Comparison of ENCODE assay signal across 11 cellular contexts in the genomic region with DNA sequence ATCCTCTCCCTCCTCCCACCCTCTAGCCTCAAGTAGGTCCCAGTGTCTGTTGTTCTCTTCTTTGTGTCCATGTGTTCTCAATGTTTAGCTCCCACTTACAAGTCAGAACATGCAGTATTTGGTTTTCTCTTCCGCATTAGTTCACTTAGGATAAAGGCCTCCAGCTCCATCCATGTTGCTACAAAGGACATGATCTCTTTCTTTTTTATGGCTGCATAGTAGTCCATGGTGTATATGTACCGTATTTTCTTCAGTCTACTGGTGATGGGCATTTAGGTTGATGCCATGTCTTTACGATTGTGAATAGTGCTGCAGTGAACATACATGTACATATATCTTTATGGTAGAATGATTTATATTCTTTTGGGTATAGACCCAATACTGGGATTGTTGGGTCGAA. TPM values are rescaled to one million over a fixed set of nuclear protein-coding genes. Genes with fewer than 3 reads are reported as not detected.
DNase-seq lines count a peak whose midpoint lies in the region; ATAC-seq and TF ChIP-seq lines count a peak whose summit lies in the region.
"Had no signal": no experiment of that assay in that cellular context is flagged by ENCODE, and none has a peak within 500 bp of the region (broad histone marks: within the 10 kb centered on the region; RNA-seq: fewer than 3 reads in every experiment).

No MANE protein-coding gene starts in this region.

- peaks cover 37% of the 10 kb centered on the region for H3K4me1 Mint-ChIP-seq in activated CD8-positive, alpha-beta T cell treated with anti-CD3 and anti-CD28 coated beads, Interleukin-2, amount 10 ng/mL, durations not matched to agents 7 days and 5 days (ENCODE audit: low read depth)

- H3K4me3 ChIP-seq in cardiac muscle cell: peak overlapping the region; percentile 90
- peak overlapping the region; percentile 75 to 86 for H3K4me3 ChIP-seq in left lung
- peak overlapping the region; percentile 77 for H3K4me3 ChIP-seq in thoracic aorta

- H3K36me3 ChIP-seq in cardiac muscle cell (peaks cover 3% of the 10 kb centered on the region), left lung (peaks cover 0 to 8% of the 10 kb centered on the region in 2 donors), thoracic aorta (no peaks in the 10 kb centered on the region)

- no peaks in the 10 kb centered on the region for H3K9me3 Mint-ChIP-seq in activated CD8-positive, alpha-beta T cell treated with anti-CD3 and anti-CD28 coated beads, Interleukin-2, amount 10 ng/mL, durations not matched to agents 7 days and 5 days (ENCODE audit: insufficient read depth)

- intact Hi-C loops in Right ventricle myocardium superior (cut with DNase I): loop anchor here (5.0 to 10.0 kb wide), 2 partner anchors 40 to 273 kb away; no protein-coding TSS in a partner anchor
- intact Hi-C loops in left lung (cut with DNase I): loop anchor here in 1 of 2 donors (10.0 kb wide), 1 partner anchor 183 kb away; no protein-coding TSS in a partner anchor
- intact Hi-C loops in sciatic nerve (cut with DNase I): loop anchor here (5.0 kb wide), 1 partner anchor 180 kb away; no protein-coding TSS in a partner anchor

- DNase-seq in cardiac muscle cell (ENCODE audit: low read depth in 1 of 2, low spot score in 1 of 2): no peak
- DNase-seq in Right ventricle myocardium superior: no peak
- DNase-seq in activated CD8-positive, alpha-beta T cell treated with anti-CD3 and anti-CD28 coated beads, Interleukin-2, amount 10 ng/mL, durations not matched to agents 7 days and 5 days: no peak
- no peak for DNase-seq in left lung
- DNase-seq in thoracic aorta (ENCODE audit: low spot score): no peak
- DNase-seq in anterior cingulate cortex (lab: John Stamatoyannopoulos, UW): no peak
- DNase-seq in omental fat pad (ENCODE audit: low spot score): no peak
- DNase-seq in sciatic nerve (ENCODE audit: low spot score): no peak
- DNase-seq: COR-L47, NCI-H1092 treated with DMSO at 0.1 percent for 48 hours, testis had no signal

- TF ChIP-seq CTCF in cardiac muscle cell (IDR thresholded peaks at IDR 0.05; ENCODE audit: low read depth, low read length) (no peak), left lung (IDR thresholded peaks at IDR 0.05) (no peak), thoracic aorta (IDR thresholded peaks at IDR 0.05) (no peak), omental fat pad (IDR thresholded peaks at IDR 0.05) (no peak)

- ATAC-seq in Right ventricle myocardium superior (ENCODE audit: poor library complexity) (no peak), left lung (no peak), thoracic aorta (ENCODE audit: insufficient number of reproducible peaks, low FRiP score, low read depth) (no peak), omental fat pad (ENCODE audit: low FRiP score) (no peak), sciatic nerve (no peak)
- ATAC-seq in activated CD8-positive, alpha-beta T cell treated with anti-CD3 and anti-CD28 coated beads, Interleukin-2, amount 10 ng/mL, durations not matched to agents 7 days and 5 days: no peak

- POLR2A ChIA-PET in activated CD8-positive, alpha-beta T cell treated with anti-CD3 and anti-CD28 coated beads, Interleukin-2, amount 10 ng/mL, durations not matched to agents 7 days and 5 days (lab: Charles Lee): no interaction called here

- H3K27me3 ChIP-seq in cardiac muscle cell (no peaks in the 10 kb centered on the region), left lung (no peaks in the 10 kb centered on the region), thoracic aorta (replicated peaks; ENCODE audit: insufficient read depth) (no peaks in the 10 kb centered on the region)
- H3K27me3 ChIP-seq: testis had no signal

- H3K4me1 ChIP-seq in cardiac muscle cell (ENCODE audit: low read depth) (peaks cover 19% of the 10 kb centered on the region), left lung (peaks cover 7 to 24% of the 10 kb centered on the region in 2 donors), thoracic aorta (ENCODE audit: control insufficient read depth in 1 of 2, low read depth in 2 of 2) (peaks cover 7 to 22% of the 10 kb centered on the region in 2 donors)

- H3K9me3 ChIP-seq in cardiac muscle cell (ENCODE audit: low read depth): no peaks in the 10 kb centered on the region
- H3K9me3 ChIP-seq in left lung: no peaks in the 10 kb centered on the region
- no peaks in the 10 kb centered on the region for H3K9me3 ChIP-seq in thoracic aorta
- H3K9me3 ChIP-seq: testis had no signal

- H3K27me3 Mint-ChIP-seq in activated CD8-positive, alpha-beta T cell treated with anti-CD3 and anti-CD28 coated beads, Interleukin-2, amount 10 ng/mL, durations not matched to agents 7 days and 5 days (ENCODE audit: low read depth): no peaks in the 10 kb centered on the region

- peak overlapping the region; percentile 98 for H3K4me3 Mint-ChIP-seq in activated CD8-positive, alpha-beta T cell treated with anti-CD3 and anti-CD28 coated beads, Interleukin-2, amount 10 ng/mL, durations not matched to agents 7 days and 5 days

- peak overlapping the region; percentile 69 for H3K27ac Mint-ChIP-seq in activated CD8-positive, alpha-beta T cell treated with anti-CD3 and anti-CD28 coated beads, Interleukin-2, amount 10 ng/mL, durations not matched to agents 7 days and 5 days

- H3K36me3 Mint-ChIP-seq in activated CD8-positive, alpha-beta T cell treated with anti-CD3 and anti-CD28 coated beads, Interleukin-2, amount 10 ng/mL, durations not matched to agents 7 days and 5 days (ENCODE audit: low read depth): peaks cover 7% of the 10 kb centered on the region

- H3K27ac ChIP-seq in cardiac muscle cell (no peak overlapping the region), left lung (no peak overlapping the region), thoracic aorta (no peak overlapping the region)

- CTCF ChIA-PET in activated CD8-positive, alpha-beta T cell treated with anti-CD3 and anti-CD28 coated beads, Interleukin-2, amount 10 ng/mL, durations not matched to agents 7 days and 5 days (lab: Charles Lee): interaction anchor here (2.2 kb wide), 1 partner anchor 181 kb away, joined by 7 read pairs; no protein-coding TSS in a partner anchor

RNA-seq across cellular contexts. Expression of a gene that starts 1.6 kb away (rescaled TPM):
- total RNA-seq in cardiac muscle cell: 114 and 142 TPM in 2 replicates
- 243 and 245 TPM in 2 replicates for polyA plus RNA-seq in cardiac muscle cell
- 516 TPM for total RNA-seq in Right ventricle myocardium superior
- 10 to 100 TPM; 31.2 to 37.1 TPM for total RNA-seq in activated CD8-positive, alpha-beta T cell treated with anti-CD3 and anti-CD28 coated beads, Interleukin-2, amount 10 ng/mL, durations not matched to agents 7 days and 5 days
- 10 to 100 TPM; 28.0 to 32.4 TPM for total RNA-seq in left lung
- total RNA-seq in thoracic aorta: 10 to 100 TPM; 12.3 to 14.3 TPM
- 10 to 100 TPM in 3 of 4 donors, 1 to 10 TPM in 1; 10.0 to 18.1 (median 14.5) TPM for total RNA-seq in omental fat pad
- 12.2 TPM for total RNA-seq in sciatic nerve
